In the genomic region with DNA sequence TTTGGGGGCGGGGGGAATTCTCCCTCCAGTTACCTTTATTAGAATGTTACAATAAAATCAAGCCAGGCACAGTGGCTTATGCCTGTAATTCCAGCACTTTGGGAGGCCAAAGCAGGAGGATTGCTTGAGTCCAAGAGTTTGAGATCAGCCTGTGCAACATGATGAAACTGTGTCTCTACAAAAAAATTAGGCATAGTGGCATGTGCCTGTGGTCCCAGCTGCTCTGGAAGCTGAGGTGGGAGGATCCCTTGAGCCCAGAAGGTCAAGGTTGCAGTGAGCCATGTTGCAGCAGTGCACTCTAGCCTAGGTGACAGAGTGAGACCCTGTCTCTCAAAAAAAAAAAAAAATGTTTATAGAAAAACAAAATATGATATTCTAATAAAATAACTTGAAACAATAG, we compare ENCODE assay signal across 32 cellular contexts.
"Had no signal": no experiment of that assay in that cellular context is flagged by ENCODE, and none has a peak within 500 bp of the region (broad histone marks: within the 10 kb centered on the region; RNA-seq: fewer than 3 reads in every experiment).

No MANE protein-coding gene starts in this region.

- H3K27me3 Mint-ChIP-seq: activated CD4-positive, alpha-beta memory T cell treated with anti-CD3 and anti-CD28 coated beads for 36 hours; activated CD4-positive, alpha-beta T cell treated with anti-CD3 and anti-CD28 coated beads for 36 hours; activated CD4-positive, alpha-beta T cell treated with anti-CD3 and anti-CD28 coated beads, Interleukin-2, amount 10 ng/mL, durations not matched to agents 24 days and 14 days; activated CD8-positive, alpha-beta memory T cell treated with anti-CD3 and anti-CD28 coated beads, Interleukin-2, amount 10 ng/mL, durations not matched to agents 7 days and 5 days; activated naive CD8-positive, alpha-beta T cell treated with anti-CD3 and anti-CD28 coated beads, Interleukin-2, amount 10 ng/mL, durations not matched to agents 7 days and 5 days; brain; central memory CD8-positive, alpha-beta T cell; dendritic cell treated with granulocyte-macrophage colony-stimulating factor and Interleukin-4, amounts not matched to agents 40 ng/mL and 50 ng/mL, for 4 days had no signal

- H3K27me3 ChIP-seq: ascending aorta, dorsolateral prefrontal cortex, gastrocnemius medialis, heart left ventricle had no signal

- H3K9me3 ChIP-seq: ascending aorta, gastrocnemius medialis, heart left ventricle had no signal

- H3K36me3 ChIP-seq: ascending aorta, gastrocnemius medialis, heart left ventricle had no signal

- H3K27ac Mint-ChIP-seq: activated CD4-positive, alpha-beta memory T cell treated with anti-CD3 and anti-CD28 coated beads for 36 hours; activated CD4-positive, alpha-beta T cell treated with anti-CD3 and anti-CD28 coated beads for 36 hours; activated CD8-positive, alpha-beta memory T cell treated with anti-CD3 and anti-CD28 coated beads, Interleukin-2, amount 10 ng/mL, durations not matched to agents 7 days and 5 days; activated CD8-positive, alpha-beta T cell treated with anti-CD3 and anti-CD28 coated beads, Interleukin-2, amount 10 ng/mL, durations not matched to agents 7 days and 5 days; activated naive CD4-positive, alpha-beta T cell treated with anti-CD3 and anti-CD28 coated beads, Interleukin-2, amount 10 ng/mL, durations not matched to agents 7 days and 5 days; activated naive CD4-positive, alpha-beta T cell treated with anti-CD3 and anti-CD28 coated beads, Interleukin-2, amount 50 U/mL, for 72 hours; activated naive CD8-positive, alpha-beta T cell treated with anti-CD3 and anti-CD28 coated beads, Interleukin-2, amount 10 ng/mL, durations not matched to agents 7 days and 5 days; activated T-helper 1 cell treated with anti-CD3 and anti-CD28 coated beads, Interleukin-12 subunit alpha, Interleukin-12 subunit beta, Interleukin-2, Interleukin-4 antibody, amounts not matched to agents 30 ng/mL and 10 ng/mL and 1 ng/mL, durations not matched to agents 14 hours and 24 hours and 36 hours; endodermal cell; T-helper 1 cell treated with Interleukin-12 subunit alpha and Interleukin-12 subunit beta and Interleukin-4 antibody, amounts not matched to agents 30 μg/mL and 1 μg/mL, for 36 hours had no signal

- FAIRE-seq: bronchial epithelial cell had no signal

- H3K27ac ChIP-seq: ascending aorta, coronary artery, dorsolateral prefrontal cortex, gastrocnemius medialis, heart left ventricle had no signal

- DNase-seq: activated CD4-positive, alpha-beta memory T cell treated with anti-CD3 and anti-CD28 coated beads for 36 hours; activated CD4-positive, alpha-beta T cell treated with anti-CD3 and anti-CD28 coated beads for 36 hours; activated CD4-positive, CD25-positive, alpha-beta regulatory T cell; activated CD4-positive, CD25-positive, alpha-beta regulatory T cell treated with anti-CD3 and anti-CD28 coated beads, Interleukin-2, amount 50 U/mL, for 72 hours; activated CD8-positive, alpha-beta memory T cell treated with anti-CD3 and anti-CD28 coated beads, Interleukin-2, amount 10 ng/mL, durations not matched to agents 7 days and 5 days; activated CD8-positive, alpha-beta memory T cell treated with anti-CD3 and anti-CD28 coated beads, Interleukin-2, amount 50 U/mL, for 4 hours; activated CD8-positive, alpha-beta T cell treated with anti-CD3 and anti-CD28 coated beads, Interleukin-2, amount 10 ng/mL, durations not matched to agents 7 days and 5 days; activated gamma-delta T cell; activated naive CD4-positive, alpha-beta T cell; activated naive CD4-positive, alpha-beta T cell treated with anti-CD3 and anti-CD28 coated beads, Interleukin-2, amount 10 ng/mL, durations not matched to agents 7 days and 5 days; activated naive CD8-positive, alpha-beta T cell treated with anti-CD3 and anti-CD28 coated beads, Interleukin-2, amount 10 ng/mL, durations not matched to agents 7 days and 5 days; activated T-cell treated with anti-CD3 and anti-CD28 coated beads, Interleukin-2, amount 50 U/mL, for 1 hour; activated T-cell treated with anti-CD3 and anti-CD28 coated beads, Interleukin-2, amount 50 U/mL, for 48 hours; dorsolateral prefrontal cortex; effector memory CD4-positive, alpha-beta T cell; endodermal cell; foreskin fibroblast; gastrocnemius medialis; glutamatergic neuron; heart left ventricle; T1000 had no signal

- H3K4me3 Mint-ChIP-seq: activated CD4-positive, alpha-beta memory T cell treated with anti-CD3 and anti-CD28 coated beads for 36 hours; activated CD4-positive, alpha-beta T cell treated with anti-CD3 and anti-CD28 coated beads for 36 hours; activated CD4-positive, alpha-beta T cell treated with anti-CD3 and anti-CD28 coated beads, Interleukin-2, amount 10 ng/mL, durations not matched to agents 24 days and 14 days; activated CD8-positive, alpha-beta memory T cell treated with anti-CD3 and anti-CD28 coated beads, Interleukin-2, amount 10 ng/mL, durations not matched to agents 7 days and 5 days; activated CD8-positive, alpha-beta T cell treated with anti-CD3 and anti-CD28 coated beads, Interleukin-2, amount 10 ng/mL, durations not matched to agents 7 days and 5 days; activated naive CD4-positive, alpha-beta T cell treated with anti-CD3 and anti-CD28 coated beads, Interleukin-2, amount 10 ng/mL, durations not matched to agents 7 days and 5 days; activated naive CD8-positive, alpha-beta T cell treated with anti-CD3 and anti-CD28 coated beads, Interleukin-2, amount 10 ng/mL, durations not matched to agents 7 days and 5 days; activated T-helper 1 cell treated with anti-CD3 and anti-CD28 coated beads, Interleukin-12 subunit alpha, Interleukin-12 subunit beta, Interleukin-2, Interleukin-4 antibody, amounts not matched to agents 30 ng/mL and 10 ng/mL and 1 ng/mL, durations not matched to agents 14 hours and 24 hours and 36 hours; central memory CD8-positive, alpha-beta T cell; dendritic cell treated with granulocyte-macrophage colony-stimulating factor and Interleukin-4, amounts not matched to agents 40 ng/mL and 50 ng/mL, for 4 days; endodermal cell; T-helper 1 cell treated with Interleukin-12 subunit alpha and Interleukin-12 subunit beta and Interleukin-4 antibody, amounts not matched to agents 30 μg/mL and 1 μg/mL, for 36 hours; T-helper 2 cell treated with Interferon-gamma antibody and Interleukin-4, amounts not matched to agents 5 μg/mL and 100 μg/mL, for 36 hours had no signal

- H3K4me3 ChIP-seq: ascending aorta, coronary artery, dorsolateral prefrontal cortex, gastrocnemius medialis, heart left ventricle had no signal

- H3K9me3 Mint-ChIP-seq: activated CD4-positive, alpha-beta memory T cell treated with anti-CD3 and anti-CD28 coated beads for 36 hours; activated CD4-positive, alpha-beta T cell treated with anti-CD3 and anti-CD28 coated beads, Interleukin-2, amount 10 ng/mL, durations not matched to agents 24 days and 14 days; activated naive CD4-positive, alpha-beta T cell treated with anti-CD3 and anti-CD28 coated beads, Interleukin-2, amount 10 ng/mL, durations not matched to agents 7 days and 5 days; activated naive CD4-positive, alpha-beta T cell treated with anti-CD3 and anti-CD28 coated beads, Interleukin-2, amount 50 U/mL, for 72 hours; activated naive CD8-positive, alpha-beta T cell treated with anti-CD3 and anti-CD28 coated beads, Interleukin-2, amount 10 ng/mL, durations not matched to agents 7 days and 5 days; activated T-helper 1 cell treated with anti-CD3 and anti-CD28 coated beads, Interleukin-12 subunit alpha, Interleukin-12 subunit beta, Interleukin-2, Interleukin-4 antibody, amounts not matched to agents 30 ng/mL and 10 ng/mL and 1 ng/mL, durations not matched to agents 14 hours and 24 hours and 36 hours; central memory CD8-positive, alpha-beta T cell; dendritic cell treated with granulocyte-macrophage colony-stimulating factor and Interleukin-4, amounts not matched to agents 40 ng/mL and 50 ng/mL, for 4 days; endodermal cell; T-helper 1 cell treated with Interleukin-12 subunit alpha and Interleukin-12 subunit beta and Interleukin-4 antibody, amounts not matched to agents 30 μg/mL and 1 μg/mL, for 36 hours; T-helper 2 cell treated with Interferon-gamma antibody and Interleukin-4, amounts not matched to agents 5 μg/mL and 100 μg/mL, for 36 hours had no signal

- H3K36me3 Mint-ChIP-seq: activated CD4-positive, alpha-beta memory T cell treated with anti-CD3 and anti-CD28 coated beads for 36 hours; brain had no signal
